15 cellular contexts compared by ENCODE assay signal in the genomic region with DNA sequence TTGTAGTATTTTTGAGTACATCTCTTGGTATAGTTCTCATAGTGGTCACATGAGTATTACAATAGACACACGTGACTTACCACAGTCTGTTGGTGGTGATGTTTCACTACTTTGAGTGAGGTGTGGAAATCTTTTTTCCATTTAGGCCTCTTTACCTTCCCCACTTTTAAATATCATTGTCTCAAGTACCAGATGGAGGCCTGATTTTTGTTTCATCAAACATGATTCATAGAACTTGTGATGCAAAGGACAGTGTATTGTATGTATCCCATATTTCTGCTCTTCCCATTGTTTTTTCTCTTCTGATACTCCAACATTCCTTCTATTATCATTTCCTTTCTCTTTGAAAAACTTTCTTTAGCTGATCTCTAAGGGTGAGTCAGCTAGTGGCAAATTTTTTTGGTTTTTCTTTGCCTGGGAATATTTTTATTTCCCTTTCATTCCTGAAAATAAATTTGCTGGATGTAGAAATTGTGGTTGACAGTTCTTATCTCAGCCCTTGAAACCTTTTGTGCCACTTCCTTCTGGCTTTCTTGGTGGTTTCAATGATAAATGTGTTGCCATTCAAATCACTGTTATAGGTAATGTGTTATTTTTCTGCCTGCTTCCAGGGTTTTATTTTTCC. TPM values are rescaled to one million over a fixed set of nuclear protein-coding genes. Genes with fewer than 3 reads are reported as not detected.
DNase-seq lines count a peak whose midpoint lies in the region; ATAC-seq and TF ChIP-seq lines count a peak whose summit lies in the region.
"Had no signal": no experiment of that assay in that cellular context is flagged by ENCODE, and none has a peak within 500 bp of the region (broad histone marks: within the 10 kb centered on the region; RNA-seq: fewer than 3 reads in every experiment).

No MANE protein-coding gene starts in this region.

- peak overlapping the region; percentile 9 for H3K27ac Mint-ChIP-seq in osteocyte (ENCODE audit: unreplicated experiment)
- H3K27ac Mint-ChIP-seq: H9 had no signal

- peaks cover 4% of the 10 kb centered on the region for H3K9me3 Mint-ChIP-seq in osteocyte (ENCODE audit: unreplicated experiment)

- no peak overlapping the region for H3K4me3 Mint-ChIP-seq in osteocyte (ENCODE audit: unreplicated experiment)
- H3K4me3 Mint-ChIP-seq: H9 had no signal

- DNase-seq in NOMO-1 (lab: John Stamatoyannopoulos, UW; ENCODE audit: unreplicated experiment in 2 of 2), result peak; percentile 8 to 12
- no peak for DNase-seq in NOMO-1 treated with dmso at 0.1 percent for 144 hours (lab: John Stamatoyannopoulos, UW; ENCODE audit: unreplicated experiment)
- DNase-seq in NCI-H226, result peak; percentile 72
- DNase-seq in choroid plexus epithelial cell (ENCODE audit: low read depth), result peak; percentile 65
- no peak for DNase-seq in osteocyte (ENCODE audit: extremely low spot score, unreplicated experiment)
- no peak for DNase-seq in GM13976 (ENCODE audit: low spot score)
- DNase-seq: cerebellar nuclear complex, GDM1, NCI-H1092 treated with DMSO at 0.1 percent for 48 hours, NCI-H774, psoas muscle had no signal

- TF ChIP-seq CTCF in choroid plexus epithelial cell (conservative IDR thresholded peaks at IDR 0.05; ENCODE audit: low read depth, low read length), result no peak
- no peak for TF ChIP-seq CTCF in osteocyte (IDR thresholded peaks at IDR 0.05)
- no peak for TF ChIP-seq CTCF in GM13976 (IDR thresholded peaks at IDR 0.05; ENCODE audit: borderline replicate concordance, control extremely low read depth, extremely low read depth, insufficient read depth, missing control alignments)

- no peak overlapping the region for H3K4me3 ChIP-seq in choroid plexus epithelial cell (ENCODE audit: low read depth, low read length)
- H3K4me3 ChIP-seq: psoas muscle had no signal

- H3K36me3 Mint-ChIP-seq in osteocyte (ENCODE audit: unreplicated experiment), result no peaks in the 10 kb centered on the region

- in situ Hi-C loops in GM13976 (cut with MboI; ENCODE audit: low sequenced_read_pairs, unreplicated experiment), result no loop called here

- peaks cover 11% of the 10 kb centered on the region for H3K4me1 Mint-ChIP-seq in osteocyte (ENCODE audit: unreplicated experiment)

- ATAC-seq in GM19467 (IDR thresholded peaks at IDR 0.05; ENCODE audit: unreplicated experiment), result no peak
- no peak for ATAC-seq in HG03196 (IDR thresholded peaks at IDR 0.05; ENCODE audit: unreplicated experiment)
- ATAC-seq: psoas muscle had no signal

- no peaks in the 10 kb centered on the region for H3K27me3 Mint-ChIP-seq in osteocyte (ENCODE audit: unreplicated experiment)

RNA-seq across cellular contexts. Expression of a gene that starts 32.8 kb away (rescaled TPM):
- not detected in 2 replicates for total RNA-seq in osteocyte

RNA-seq across cellular contexts. Expression of a gene that starts 54.9 kb away (rescaled TPM):
- not detected in 2 replicates for total RNA-seq in osteocyte
- total RNA-seq: lower leg skin had no signal

Comparison
In these comparisons a context has a peak if more than half of its experiments do, and no peak if none do; other contexts are left out.
1. DNase-seq: peak in NOMO-1 (2 of 2), NCI-H226 (single experiment) and choroid plexus epithelial cell (single experiment); none in NOMO-1 treated with dmso at 0.1 percent for 144 hours (single experiment), osteocyte (single experiment) and GM13976 (single experiment).